9 cellular contexts compared by ENCODE assay signal in the genomic region with DNA sequence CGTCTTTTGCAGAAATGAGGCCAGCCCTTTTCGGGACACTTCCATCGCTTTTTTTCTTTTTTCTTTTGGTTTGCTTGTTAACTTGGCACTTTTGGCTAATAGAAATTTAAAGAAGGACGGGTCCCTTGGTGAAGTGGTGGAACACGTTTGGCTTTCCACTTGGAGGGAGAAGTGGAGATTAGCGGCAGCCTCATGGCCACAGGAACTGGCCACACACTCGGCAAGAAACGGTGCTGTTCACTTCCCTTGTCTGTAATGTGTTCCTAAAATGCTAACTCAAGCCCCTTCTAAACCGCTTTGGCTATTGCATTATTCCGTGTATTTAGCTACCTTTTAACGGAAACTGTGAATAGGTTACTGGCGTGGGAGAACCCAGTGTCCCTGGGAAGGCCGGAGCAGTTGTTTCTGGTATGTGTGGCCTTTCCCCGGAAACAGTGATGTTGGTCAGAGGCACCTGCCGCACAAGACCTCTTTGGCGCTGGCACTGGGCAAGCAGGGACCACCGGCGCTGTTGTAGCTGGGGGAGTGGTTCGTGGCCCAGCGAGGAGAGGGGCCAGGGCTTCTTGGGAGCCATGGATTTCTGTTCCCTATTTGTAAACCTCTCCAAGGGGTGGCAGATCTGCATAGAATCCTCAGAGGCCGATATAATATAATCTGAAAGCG. TPM values are rescaled to one million over a fixed set of nuclear protein-coding genes. Genes with fewer than 3 reads are reported as not detected.
DNase-seq lines count a peak whose midpoint lies in the region; ATAC-seq and TF ChIP-seq lines count a peak whose summit lies in the region.
"Had no signal": no experiment of that assay in that cellular context is flagged by ENCODE, and none has a peak within 500 bp of the region (broad histone marks: within the 10 kb centered on the region; RNA-seq: fewer than 3 reads in every experiment).

No MANE protein-coding gene starts in this region.

- H3K9ac ChIP-seq in colonic mucosa (ENCODE audit: low read depth in 2 of 2, low read length in 2 of 2) (peak overlapping the region in 1 of 2 donors; percentile 40), muscle layer of colon (ENCODE audit: low read length) (peak overlapping the region; percentile 83)

- H3K27ac ChIP-seq in colonic mucosa (peak overlapping the region; percentile 53), muscle layer of colon (ENCODE audit: low read depth, low read length) (peak overlapping the region; percentile 71)

- intact Hi-C loops in colonic mucosa (cut with DNase I), result no loop called here

- H3K4me3 ChIP-seq in HFF-Myc (replicated peaks; ENCODE audit: low read depth, low read length) (peak overlapping the region; percentile 28), colonic mucosa (peak overlapping the region; percentile 40), muscle layer of colon (ENCODE audit: low read depth in 1 of 2, low read length in 2 of 2) (peak overlapping the region; percentile 67 to 71)

- TF ChIP-seq POLR2A in erythroblast (IDR thresholded peaks at IDR 0.05; ENCODE audit: low read length), result no peak

- ATAC-seq in GM21526 (IDR thresholded peaks at IDR 0.05; ENCODE audit: low FRiP score, unreplicated experiment), result no peak

- TF ChIP-seq CTCF in HFF-Myc (IDR thresholded peaks at IDR 0.05; ENCODE audit: low read depth, low read length, missing control alignments) (no peak), colonic mucosa (IDR thresholded peaks at IDR 0.05) (no peak)

- no peaks in the 10 kb centered on the region for H3K9me3 ChIP-seq in colonic mucosa
- H3K9me3 ChIP-seq in muscle layer of colon (ENCODE audit: low read length), result no peaks in the 10 kb centered on the region

- H3K4me1 ChIP-seq in colonic mucosa, result no peaks in the 10 kb centered on the region
- peaks cover 45% of the 10 kb centered on the region for H3K4me1 ChIP-seq in muscle layer of colon (ENCODE audit: insufficient read depth, low read length)

- no peaks in the 10 kb centered on the region for H3K27me3 ChIP-seq in colonic mucosa
- no peaks in the 10 kb centered on the region for H3K27me3 ChIP-seq in muscle layer of colon (ENCODE audit: control insufficient read depth in 1 of 2, insufficient read depth in 2 of 2, low read length in 2 of 2)

- H3K36me3 ChIP-seq in colonic mucosa, result no peaks in the 10 kb centered on the region
- no peaks in the 10 kb centered on the region for H3K36me3 ChIP-seq in muscle layer of colon (ENCODE audit: insufficient read depth, low read length)

- DNase-seq in 8988T (peak; percentile 18), HFF-Myc (ENCODE audit: extremely low read depth, low read depth) (no peak), colonic mucosa (no peak), erythroblast (lab: John Stamatoyannopoulos, UW) (no peak), glomerular visceral epithelial cell (ENCODE audit: extremely low spot score) (no peak), NCI-H2081 treated with DMSO at 0.1 percent for 48 hours (lab: John Stamatoyannopoulos, UW) (no peak)
- DNase-seq: GF-D8 had no signal

RNA-seq across cellular contexts. Expression of a gene that starts 1.0 kb away (rescaled TPM):
- 10 to 100 TPM in 1 of 2 donors, 1 to 10 TPM in 1; 2.7 to 27.2 TPM for total RNA-seq in colonic mucosa
